In genomic region chr6:2488578-2488977, GRCh38 we compare ENCODE assay signal across 3 cellular contexts.
"Had no signal": no experiment of that assay in that cellular context is flagged by ENCODE, and none has a peak within 500 bp of the region (broad histone marks: within the 10 kb centered on the region; RNA-seq: fewer than 3 reads in every experiment).

No MANE protein-coding gene starts in this region.

- ATAC-seq: GM12878 had no signal

- H3K4me3 ChIP-seq: GM12878 had no signal

- DNase-seq: GDM1, GF-D8 had no signal
